Comparison of ENCODE assay signal across 2 cellular contexts in the genomic region with DNA sequence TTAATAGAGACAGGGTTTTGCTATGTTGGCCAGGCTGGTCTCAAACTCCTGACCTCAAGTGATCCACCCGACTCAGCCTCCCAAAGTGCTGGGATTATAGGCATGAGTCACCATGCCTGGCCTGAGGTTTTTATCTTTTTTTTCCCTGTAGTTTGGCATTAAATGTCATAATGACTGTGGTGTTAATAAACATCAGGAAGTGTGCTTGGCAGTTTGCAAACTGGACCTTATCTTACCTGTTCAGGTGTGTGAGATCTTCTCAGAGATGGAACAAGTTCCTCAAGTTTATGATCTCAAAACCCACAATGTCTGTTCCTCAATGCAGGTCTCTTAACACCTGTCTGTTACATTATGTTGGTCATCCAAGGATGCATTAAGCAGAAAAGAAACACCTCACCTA.
TF ChIP-seq lines count a peak whose summit lies in the region.

No MANE protein-coding gene starts in this region.

TF ChIP-seq in IMR-90, 13 proteins besides CTCF, POLR2A, EP300 and RAD21 (continued from another document):
- TF ChIP-seq, protein P1, sequence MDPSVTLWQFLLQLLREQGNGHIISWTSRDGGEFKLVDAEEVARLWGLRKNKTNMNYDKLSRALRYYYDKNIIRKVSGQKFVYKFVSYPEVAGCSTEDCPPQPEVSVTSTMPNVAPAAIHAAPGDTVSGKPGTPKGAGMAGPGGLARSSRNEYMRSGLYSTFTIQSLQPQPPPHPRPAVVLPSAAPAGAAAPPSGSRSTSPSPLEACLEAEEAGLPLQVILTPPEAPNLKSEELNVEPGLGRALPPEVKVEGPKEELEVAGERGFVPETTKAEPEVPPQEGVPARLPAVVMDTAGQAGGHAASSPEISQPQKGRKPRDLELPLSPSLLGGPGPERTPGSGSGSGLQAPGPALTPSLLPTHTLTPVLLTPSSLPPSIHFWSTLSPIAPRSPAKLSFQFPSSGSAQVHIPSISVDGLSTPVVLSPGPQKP (IDR thresholded peaks at IDR 0.05; ENCODE audit: borderline replicate concordance, low read depth, low read length), result no peak
- TF ChIP-seq NFE2L2 (IDR thresholded peaks at IDR 0.05; ENCODE audit: low read depth, low read length), result no peak
- TF ChIP-seq MXI1 (IDR thresholded peaks at IDR 0.05; ENCODE audit: borderline replicate concordance, low read depth, low read length), result no peak
- TF ChIP-seq CEBPB (IDR thresholded peaks at IDR 0.05; ENCODE audit: low read depth, low read length), result no peak
- TF ChIP-seq MAZ (IDR thresholded peaks at IDR 0.05; ENCODE audit: borderline replicate concordance, low read depth, low read length), result no peak
- TF ChIP-seq USF2 (IDR thresholded peaks at IDR 0.05; ENCODE audit: low read depth, low read length), result no peak

TF ChIP-seq in K562, 482 proteins besides CTCF, POLR2A, EP300 and RAD21 (continued from another document and continues in another):
- TF ChIP-seq, protein P2, sequence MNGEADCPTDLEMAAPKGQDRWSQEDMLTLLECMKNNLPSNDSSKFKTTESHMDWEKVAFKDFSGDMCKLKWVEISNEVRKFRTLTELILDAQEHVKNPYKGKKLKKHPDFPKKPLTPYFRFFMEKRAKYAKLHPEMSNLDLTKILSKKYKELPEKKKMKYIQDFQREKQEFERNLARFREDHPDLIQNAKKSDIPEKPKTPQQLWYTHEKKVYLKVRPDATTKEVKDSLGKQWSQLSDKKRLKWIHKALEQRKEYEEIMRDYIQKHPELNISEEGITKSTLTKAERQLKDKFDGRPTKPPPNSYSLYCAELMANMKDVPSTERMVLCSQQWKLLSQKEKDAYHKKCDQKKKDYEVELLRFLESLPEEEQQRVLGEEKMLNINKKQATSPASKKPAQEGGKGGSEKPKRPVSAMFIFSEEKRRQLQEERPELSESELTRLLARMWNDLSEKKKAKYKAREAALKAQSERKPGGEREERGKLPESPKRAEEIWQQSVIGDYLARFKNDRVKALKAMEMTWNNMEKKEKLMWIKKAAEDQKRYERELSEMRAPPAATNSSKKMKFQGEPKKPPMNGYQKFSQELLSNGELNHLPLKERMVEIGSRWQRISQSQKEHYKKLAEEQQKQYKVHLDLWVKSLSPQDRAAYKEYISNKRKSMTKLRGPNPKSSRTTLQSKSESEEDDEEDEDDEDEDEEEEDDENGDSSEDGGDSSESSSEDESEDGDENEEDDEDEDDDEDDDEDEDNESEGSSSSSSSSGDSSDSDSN (IDR thresholded peaks at IDR 0.05; ENCODE audit: borderline replicate concordance in 1 of 2, low read depth in 2 of 2, low read length in 2 of 2), result no peak
- TF ChIP-seq CBFA2T2 (conservative IDR thresholded peaks at IDR 0.05) (peak; percentile 67), TAL1 (IDR thresholded peaks at IDR 0.05) (peak; percentile 57), EWSR1 (IDR thresholded peaks at IDR 0.05; ENCODE audit: borderline replicate concordance, low read depth, partially characterized antibody) (no peak), CC2D1A (IDR thresholded peaks at IDR 0.05) (no peak), DIDO1 (tag; IDR thresholded peaks at IDR 0.05; ENCODE audit: low read depth) (no peak), E2F4 (CRISPR knock-in tag; IDR thresholded peaks at IDR 0.05; ENCODE audit: low read depth) (no peak), ARID1B (IDR thresholded peaks at IDR 0.05) (peak; percentile 67), CHAMP1 (IDR thresholded peaks at IDR 0.05) (no peak), ZKSCAN1 (IDR thresholded peaks at IDR 0.05; ENCODE audit: low read depth, low read length) (no peak), ZKSCAN3 (CRISPR knock-in tag; IDR thresholded peaks at IDR 0.05) (no peak), RNF2 (IDR thresholded peaks at IDR 0.05) (0 out of 2 replicates have a peak, but pooled peaks have one; percentile 33), ZEB2 (IDR thresholded peaks at IDR 0.05) (peak; percentile 95), ZBTB33 (CRISPR knock-in tag; IDR thresholded peaks at IDR 0.05) (0 out of 2 replicates have a peak, but pooled peaks have one; percentile 9), FOXM1 (IDR thresholded peaks at IDR 0.05; ENCODE audit: low read depth) (peak; percentile 15; the same call in 1 of the 2 replicates), FOXM1 (CRISPR knock-in tag; IDR thresholded peaks at IDR 0.05; ENCODE audit: low read depth) (no peak), CTBP1 (IDR thresholded peaks at IDR 0.05; ENCODE audit: borderline replicate concordance) (peak; percentile 72; the same call in 1 of the 2 replicates), SRSF1 (IDR thresholded peaks at IDR 0.05; ENCODE audit: low read depth, low read length) (no peak), DPF2 (IDR thresholded peaks at IDR 0.05) (peak; percentile 72), TEAD4 (IDR thresholded peaks at IDR 0.05; ENCODE audit: low read length) (peak; percentile 64), TEAD4 (CRISPR knock-in tag; IDR thresholded peaks at IDR 0.05; ENCODE audit: borderline replicate concordance) (no peak), GTF2F1 (IDR thresholded peaks at IDR 0.05; ENCODE audit: low read depth, low read length) (no peak), RFX7 (CRISPR knock-in tag; IDR thresholded peaks at IDR 0.05) (no peak), TCF3 (CRISPR knock-in tag; IDR thresholded peaks at IDR 0.05) (peak; percentile 63), CBFA2T3 (IDR thresholded peaks at IDR 0.05) (peak; percentile 79), POLR2AphosphoS2 (IDR thresholded peaks at IDR 0.05; ENCODE audit: low read length) (no peak), FOSL1 (tag; conservative IDR thresholded peaks at IDR 0.05) (peak; percentile 89), NR2C2 (CRISPR knock-in tag; IDR thresholded peaks at IDR 0.05) (0 out of 2 replicates have a peak, but pooled peaks have one; percentile 22), NR2C2 (tag; IDR thresholded peaks at IDR 0.05) (no peak)
- TF ChIP-seq, protein P3, sequence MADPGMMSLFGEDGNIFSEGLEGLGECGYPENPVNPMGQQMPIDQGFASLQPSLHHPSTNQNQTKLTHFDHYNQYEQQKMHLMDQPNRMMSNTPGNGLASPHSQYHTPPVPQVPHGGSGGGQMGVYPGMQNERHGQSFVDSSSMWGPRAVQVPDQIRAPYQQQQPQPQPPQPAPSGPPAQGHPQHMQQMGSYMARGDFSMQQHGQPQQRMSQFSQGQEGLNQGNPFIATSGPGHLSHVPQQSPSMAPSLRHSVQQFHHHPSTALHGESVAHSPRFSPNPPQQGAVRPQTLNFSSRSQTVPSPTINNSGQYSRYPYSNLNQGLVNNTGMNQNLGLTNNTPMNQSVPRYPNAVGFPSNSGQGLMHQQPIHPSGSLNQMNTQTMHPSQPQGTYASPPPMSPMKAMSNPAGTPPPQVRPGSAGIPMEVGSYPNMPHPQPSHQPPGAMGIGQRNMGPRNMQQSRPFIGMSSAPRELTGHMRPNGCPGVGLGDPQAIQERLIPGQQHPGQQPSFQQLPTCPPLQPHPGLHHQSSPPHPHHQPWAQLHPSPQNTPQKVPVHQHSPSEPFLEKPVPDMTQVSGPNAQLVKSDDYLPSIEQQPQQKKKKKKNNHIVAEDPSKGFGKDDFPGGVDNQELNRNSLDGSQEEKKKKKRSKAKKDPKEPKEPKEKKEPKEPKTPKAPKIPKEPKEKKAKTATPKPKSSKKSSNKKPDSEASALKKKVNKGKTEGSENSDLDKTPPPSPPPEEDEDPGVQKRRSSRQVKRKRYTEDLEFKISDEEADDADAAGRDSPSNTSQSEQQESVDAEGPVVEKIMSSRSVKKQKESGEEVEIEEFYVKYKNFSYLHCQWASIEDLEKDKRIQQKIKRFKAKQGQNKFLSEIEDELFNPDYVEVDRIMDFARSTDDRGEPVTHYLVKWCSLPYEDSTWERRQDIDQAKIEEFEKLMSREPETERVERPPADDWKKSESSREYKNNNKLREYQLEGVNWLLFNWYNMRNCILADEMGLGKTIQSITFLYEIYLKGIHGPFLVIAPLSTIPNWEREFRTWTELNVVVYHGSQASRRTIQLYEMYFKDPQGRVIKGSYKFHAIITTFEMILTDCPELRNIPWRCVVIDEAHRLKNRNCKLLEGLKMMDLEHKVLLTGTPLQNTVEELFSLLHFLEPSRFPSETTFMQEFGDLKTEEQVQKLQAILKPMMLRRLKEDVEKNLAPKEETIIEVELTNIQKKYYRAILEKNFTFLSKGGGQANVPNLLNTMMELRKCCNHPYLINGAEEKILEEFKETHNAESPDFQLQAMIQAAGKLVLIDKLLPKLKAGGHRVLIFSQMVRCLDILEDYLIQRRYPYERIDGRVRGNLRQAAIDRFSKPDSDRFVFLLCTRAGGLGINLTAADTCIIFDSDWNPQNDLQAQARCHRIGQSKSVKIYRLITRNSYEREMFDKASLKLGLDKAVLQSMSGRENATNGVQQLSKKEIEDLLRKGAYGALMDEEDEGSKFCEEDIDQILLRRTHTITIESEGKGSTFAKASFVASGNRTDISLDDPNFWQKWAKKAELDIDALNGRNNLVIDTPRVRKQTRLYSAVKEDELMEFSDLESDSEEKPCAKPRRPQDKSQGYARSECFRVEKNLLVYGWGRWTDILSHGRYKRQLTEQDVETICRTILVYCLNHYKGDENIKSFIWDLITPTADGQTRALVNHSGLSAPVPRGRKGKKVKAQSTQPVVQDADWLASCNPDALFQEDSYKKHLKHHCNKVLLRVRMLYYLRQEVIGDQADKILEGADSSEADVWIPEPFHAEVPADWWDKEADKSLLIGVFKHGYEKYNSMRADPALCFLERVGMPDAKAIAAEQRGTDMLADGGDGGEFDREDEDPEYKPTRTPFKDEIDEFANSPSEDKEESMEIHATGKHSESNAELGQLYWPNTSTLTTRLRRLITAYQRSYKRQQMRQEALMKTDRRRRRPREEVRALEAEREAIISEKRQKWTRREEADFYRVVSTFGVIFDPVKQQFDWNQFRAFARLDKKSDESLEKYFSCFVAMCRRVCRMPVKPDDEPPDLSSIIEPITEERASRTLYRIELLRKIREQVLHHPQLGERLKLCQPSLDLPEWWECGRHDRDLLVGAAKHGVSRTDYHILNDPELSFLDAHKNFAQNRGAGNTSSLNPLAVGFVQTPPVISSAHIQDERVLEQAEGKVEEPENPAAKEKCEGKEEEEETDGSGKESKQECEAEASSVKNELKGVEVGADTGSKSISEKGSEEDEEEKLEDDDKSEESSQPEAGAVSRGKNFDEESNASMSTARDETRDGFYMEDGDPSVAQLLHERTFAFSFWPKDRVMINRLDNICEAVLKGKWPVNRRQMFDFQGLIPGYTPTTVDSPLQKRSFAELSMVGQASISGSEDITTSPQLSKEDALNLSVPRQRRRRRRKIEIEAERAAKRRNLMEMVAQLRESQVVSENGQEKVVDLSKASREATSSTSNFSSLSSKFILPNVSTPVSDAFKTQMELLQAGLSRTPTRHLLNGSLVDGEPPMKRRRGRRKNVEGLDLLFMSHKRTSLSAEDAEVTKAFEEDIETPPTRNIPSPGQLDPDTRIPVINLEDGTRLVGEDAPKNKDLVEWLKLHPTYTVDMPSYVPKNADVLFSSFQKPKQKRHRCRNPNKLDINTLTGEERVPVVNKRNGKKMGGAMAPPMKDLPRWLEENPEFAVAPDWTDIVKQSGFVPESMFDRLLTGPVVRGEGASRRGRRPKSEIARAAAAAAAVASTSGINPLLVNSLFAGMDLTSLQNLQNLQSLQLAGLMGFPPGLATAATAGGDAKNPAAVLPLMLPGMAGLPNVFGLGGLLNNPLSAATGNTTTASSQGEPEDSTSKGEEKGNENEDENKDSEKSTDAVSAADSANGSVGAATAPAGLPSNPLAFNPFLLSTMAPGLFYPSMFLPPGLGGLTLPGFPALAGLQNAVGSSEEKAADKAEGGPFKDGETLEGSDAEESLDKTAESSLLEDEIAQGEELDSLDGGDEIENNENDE (IDR thresholded peaks at IDR 0.05; ENCODE audit: low read depth, low read length), result no peak
- TF ChIP-seq, protein P4, sequence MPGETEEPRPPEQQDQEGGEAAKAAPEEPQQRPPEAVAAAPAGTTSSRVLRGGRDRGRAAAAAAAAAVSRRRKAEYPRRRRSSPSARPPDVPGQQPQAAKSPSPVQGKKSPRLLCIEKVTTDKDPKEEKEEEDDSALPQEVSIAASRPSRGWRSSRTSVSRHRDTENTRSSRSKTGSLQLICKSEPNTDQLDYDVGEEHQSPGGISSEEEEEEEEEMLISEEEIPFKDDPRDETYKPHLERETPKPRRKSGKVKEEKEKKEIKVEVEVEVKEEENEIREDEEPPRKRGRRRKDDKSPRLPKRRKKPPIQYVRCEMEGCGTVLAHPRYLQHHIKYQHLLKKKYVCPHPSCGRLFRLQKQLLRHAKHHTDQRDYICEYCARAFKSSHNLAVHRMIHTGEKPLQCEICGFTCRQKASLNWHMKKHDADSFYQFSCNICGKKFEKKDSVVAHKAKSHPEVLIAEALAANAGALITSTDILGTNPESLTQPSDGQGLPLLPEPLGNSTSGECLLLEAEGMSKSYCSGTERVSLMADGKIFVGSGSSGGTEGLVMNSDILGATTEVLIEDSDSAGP (CRISPR knock-in tag; IDR thresholded peaks at IDR 0.05), result no peak
